Comparison of ENCODE assay signal across 9 cellular contexts in genomic region chr10:26725837-26726727, GRCh38. TPM values are rescaled to one million over a fixed set of nuclear protein-coding genes. Genes with fewer than 3 reads are reported as not detected.
A peak's percentile ranks its signal among the peaks of the same experiment; 100 is the strongest.
DNase-seq lines count a peak whose midpoint lies in the region; ATAC-seq and TF ChIP-seq lines count a peak whose summit lies in the region.
"Had no signal": no experiment of that assay in that cellular context is flagged by ENCODE, and none has a peak within 500 bp of the region (broad histone marks: within the 10 kb centered on the region; RNA-seq: fewer than 3 reads in every experiment).

No MANE protein-coding gene starts in this region.

- H3K9me3 Mint-ChIP-seq in activated T-helper 17 cell treated with anti-CD3 and anti-CD28 coated beads, Interleukin-2, amount 50 U/mL, for 72 hours = no peaks in the 10 kb centered on the region
- H3K9me3 Mint-ChIP-seq: activated naive CD4-positive, alpha-beta T cell treated with anti-CD3 and anti-CD28 coated beads, Interleukin-2, amount 50 U/mL, for 24 hours had no signal

- DNase-seq in EH (ENCODE audit: low read depth) = peak; percentile 73
- peak; percentile 62 for DNase-seq in HEK293T (ENCODE audit: extremely low spot score)
- DNase-seq in NOMO-1 treated with dmso at 0.1 percent for 144 hours (lab: John Stamatoyannopoulos, UW; ENCODE audit: unreplicated experiment) = peak; percentile 17
- peak; percentile 52 to 84 for DNase-seq in foreskin fibroblast
- peak; percentile 27 for DNase-seq in non-pigmented ciliary epithelial cell (ENCODE audit: low read depth)
- DNase-seq in cortex of kidney (lab: John Stamatoyannopoulos, UW) = no peak

- CTCF ChIA-PET in HEK293T (lab: Yijun Ruan, JAX) = interaction anchor here (0.6 to 2.2 kb wide), 9 partner anchors 9 to 191 kb away, joined by 3 to 50 read pairs (median 3); no protein-coding TSS in a partner anchor

- peak; percentile 67 for TF ChIP-seq CTCF in foreskin fibroblast (IDR thresholded peaks at IDR 0.05; ENCODE audit: low read depth, low read length)

- no peak overlapping the region for H3K4me3 Mint-ChIP-seq in activated T-helper 17 cell treated with anti-CD3 and anti-CD28 coated beads, Interleukin-2, amount 50 U/mL, for 72 hours
- H3K4me3 Mint-ChIP-seq: activated naive CD4-positive, alpha-beta T cell treated with anti-CD3 and anti-CD28 coated beads, Interleukin-2, amount 50 U/mL, for 24 hours had no signal

- peaks cover 4% of the 10 kb centered on the region for H3K4me1 Mint-ChIP-seq in activated T-helper 17 cell treated with anti-CD3 and anti-CD28 coated beads, Interleukin-2, amount 50 U/mL, for 72 hours

- H3K36me3 Mint-ChIP-seq in activated T-helper 17 cell treated with anti-CD3 and anti-CD28 coated beads, Interleukin-2, amount 50 U/mL, for 72 hours (ENCODE audit: low read depth) = peaks cover 96% of the 10 kb centered on the region

- peak; percentile 55 for ATAC-seq in activated T-helper 17 cell treated with anti-CD3 and anti-CD28 coated beads, Interleukin-2, amount 50 U/mL, for 72 hours (replicated peaks)
- no peak for ATAC-seq in HG03097 (IDR thresholded peaks at IDR 0.05; ENCODE audit: low FRiP score, unreplicated experiment)

- POLR2A ChIA-PET in HEK293T (lab: Yijun Ruan, JAX) = no interaction called here

- H3K4me3 ChIP-seq in foreskin fibroblast (ENCODE audit: low read depth in 1 of 2, low read length in 2 of 2) = no peak overlapping the region

- H3K27ac Mint-ChIP-seq in activated T-helper 17 cell treated with anti-CD3 and anti-CD28 coated beads, Interleukin-2, amount 50 U/mL, for 72 hours = peak overlapping the region; percentile 23
- H3K27ac Mint-ChIP-seq: activated naive CD4-positive, alpha-beta T cell treated with anti-CD3 and anti-CD28 coated beads, Interleukin-2, amount 50 U/mL, for 24 hours had no signal

- no peaks in the 10 kb centered on the region for H3K27me3 Mint-ChIP-seq in activated T-helper 17 cell treated with anti-CD3 and anti-CD28 coated beads, Interleukin-2, amount 50 U/mL, for 72 hours
- H3K27me3 Mint-ChIP-seq: activated naive CD4-positive, alpha-beta T cell treated with anti-CD3 and anti-CD28 coated beads, Interleukin-2, amount 50 U/mL, for 24 hours had no signal

TF ChIP-seq in HEK293T, 16 proteins besides CTCF, POLR2A, EP300 and RAD21:
- no peak for TF ChIP-seq PKNOX1 (IDR thresholded peaks at IDR 0.05)
- TF ChIP-seq HDGF (IDR thresholded peaks at IDR 0.05; ENCODE audit: borderline replicate concordance) = no peak
- no peak for TF ChIP-seq SP1 (IDR thresholded peaks at IDR 0.05)
- no peak for TF ChIP-seq FOXM1 (IDR thresholded peaks at IDR 0.05; ENCODE audit: borderline replicate concordance)
- TF ChIP-seq FOXK2 (IDR thresholded peaks at IDR 0.05) = no peak
- no peak for TF ChIP-seq FOXA1 (IDR thresholded peaks at IDR 0.05)
TF ChIP-seq in HEK293T: peak in this region for 0.

RNA-seq across cellular contexts. Expression of gene PDSS1, which starts 28.6 kb away (rescaled TPM):
- 10 to 100 TPM; 10.9 to 32.1 TPM for total RNA-seq in activated T-helper 17 cell treated with anti-CD3 and anti-CD28 coated beads, Interleukin-2, amount 50 U/mL, for 72 hours
